18 cellular contexts compared by ENCODE assay signal in the genomic region with DNA sequence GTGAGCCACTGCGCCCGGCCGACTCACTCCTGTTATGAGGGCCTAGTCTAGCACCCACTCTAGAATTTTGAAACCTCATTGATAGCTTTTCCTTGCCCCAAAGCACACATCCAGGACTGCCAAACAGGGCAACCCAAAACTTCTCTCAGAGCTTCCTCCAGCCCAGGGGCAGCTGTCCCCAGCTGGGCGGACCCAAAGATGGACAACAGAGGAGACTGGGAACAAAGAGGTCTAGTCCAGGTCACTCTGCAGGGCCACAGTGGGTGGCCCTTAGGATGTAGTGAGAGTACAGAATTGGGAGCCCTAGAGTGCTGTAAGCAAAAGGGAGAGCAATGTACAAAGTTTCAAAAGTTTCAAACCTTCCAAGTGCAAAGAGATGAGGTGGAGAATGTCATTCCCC. TPM values are rescaled to one million over a fixed set of nuclear protein-coding genes. Genes with fewer than 3 reads are reported as not detected.
DNase-seq lines count a peak whose midpoint lies in the region; ATAC-seq and TF ChIP-seq lines count a peak whose summit lies in the region.
"Had no signal": no experiment of that assay in that cellular context is flagged by ENCODE, and none has a peak within 500 bp of the region (broad histone marks: within the 10 kb centered on the region; RNA-seq: fewer than 3 reads in every experiment).

No MANE protein-coding gene starts in this region.

- peak overlapping the region; percentile 35 for H3K4me3 ChIP-seq in lower leg skin (ENCODE audit: low read depth, poor library complexity, severe bottlenecking)
- H3K4me3 ChIP-seq in skeletal muscle tissue (ENCODE audit: low read length in 3 of 3): peak overlapping the region; percentile 57 to 72 (median 71)
- H3K4me3 ChIP-seq in vagina: peak overlapping the region; percentile 52 to 56

- ATAC-seq in Right ventricle myocardium superior (ENCODE audit: poor library complexity) (peak; percentile 8), Right ventricle myocardium inferior (no peak), GM19463 (IDR thresholded peaks at IDR 0.05; ENCODE audit: unreplicated experiment) (no peak), GM19397 (IDR thresholded peaks at IDR 0.05; ENCODE audit: unreplicated experiment) (no peak)
- ATAC-seq: natural killer cell had no signal

- H3K27ac ChIP-seq in skeletal muscle tissue (ENCODE audit: low read depth, low read length): peak overlapping the region; percentile 16
- peak overlapping the region; percentile 86 for H3K27ac ChIP-seq in vagina
- H3K27ac ChIP-seq: brain microvascular endothelial cell had no signal

- TF ChIP-seq POLR2A in lower leg skin (IDR thresholded peaks at IDR 0.05): no peak
- TF ChIP-seq POLR2A in vagina (IDR thresholded peaks at IDR 0.05): no peak

- H3K9ac ChIP-seq in skeletal muscle tissue (ENCODE audit: low read depth in 1 of 3, low read length in 3 of 3): peak overlapping the region in 2 of 3 donors; percentile 65 to 75

- H3K27me3 ChIP-seq in skeletal muscle tissue (ENCODE audit: control insufficient read depth in 3 of 3, insufficient read depth in 3 of 3, low read length in 3 of 3) (peaks cover 7 to 20% (median 10%) of the 10 kb centered on the region in 3 donors), vagina (no peaks in the 10 kb centered on the region)

- H3K36me3 ChIP-seq in skeletal muscle tissue (ENCODE audit: control insufficient read depth in 3 of 3, insufficient read depth in 3 of 3, low read length in 3 of 3) (no peaks in the 10 kb centered on the region), vagina (no peaks in the 10 kb centered on the region)
- H3K36me3 ChIP-seq: brain microvascular endothelial cell had no signal

- 80 to 82% methylated on average over 4 of the region's 4 CpGs for WGBS in lower leg skin, 2 donors

- TF ChIP-seq CTCF in lower leg skin (IDR thresholded peaks at IDR 0.05) (no peak), vagina (IDR thresholded peaks at IDR 0.05) (no peak)

- H3K9me3 ChIP-seq in skeletal muscle tissue (ENCODE audit: control insufficient read depth in 3 of 3, low read length in 3 of 3) (no peaks in the 10 kb centered on the region), vagina (no peaks in the 10 kb centered on the region)

- H3K4me1 ChIP-seq in skeletal muscle tissue (ENCODE audit: control insufficient read depth in 3 of 3, insufficient read depth in 3 of 3, low read length in 3 of 3): peaks cover 0 to 11% (median 8%) of the 10 kb centered on the region in 3 donors
- peaks cover 14% of the 10 kb centered on the region for H3K4me1 ChIP-seq in vagina

- intact Hi-C loops in Right ventricle myocardium superior (cut with DNase I): loop anchor here (5.0 kb wide), 1 partner anchor 48 kb away; no protein-coding TSS in a partner anchor
- intact Hi-C loops in Right ventricle myocardium inferior (cut with DNase I): no loop called here
- intact Hi-C loops in lower leg skin (cut with DNase I; ENCODE audit: low total_unique reads): no loop called here
- intact Hi-C loops in vagina (cut with DNase I): no loop called here

- DNase-seq in Right ventricle myocardium superior (no peak), Right ventricle myocardium inferior (ENCODE audit: missing footprints) (no peak), lower leg skin (ENCODE audit: low spot score in 2 of 2) (no peak), vagina (ENCODE audit: extremely low spot score in 2 of 2) (no peak), NCI-H2081 treated with DMSO at 0.1 percent for 48 hours (lab: John Stamatoyannopoulos, UW) (no peak)
- DNase-seq: brain microvascular endothelial cell; CD4-positive, alpha-beta T cell; DND-41; hypothalamus; left cardiac atrium; natural killer cell; NCI-H1694 treated with DMSO at 0.1 percent for 48 hours; NCI-H446; stimulated activated CD4-positive, alpha-beta T cell treated with anti-CD3 and anti-CD28 coated beads, Interleukin-2, amount 100 ng/mL, for 24 hours had no signal

RNA-seq across cellular contexts. Expression of a gene that starts 1.2 kb away (rescaled TPM):
- 72.5 TPM for total RNA-seq in Right ventricle myocardium superior
- total RNA-seq in Right ventricle myocardium inferior: 84.8 TPM
- 10 to 100 TPM in 3 of 4 donors, 1 to 10 TPM in 1; 8.5 to 45.5 (median 26.0) TPM for total RNA-seq in lower leg skin
- 20.9 TPM for total RNA-seq in skeletal muscle tissue
- total RNA-seq in vagina: 57.5 TPM
- total RNA-seq: CD4-positive, alpha-beta T cell; T-helper 1 cell treated with Interleukin-12 subunit alpha and Interleukin-12 subunit beta and Interleukin-4 antibody, amounts not matched to agents 30 ng/mL and 1 ng/mL, for 36 hours had no signal
